18 cellular contexts compared by ENCODE assay signal in the genomic region with DNA sequence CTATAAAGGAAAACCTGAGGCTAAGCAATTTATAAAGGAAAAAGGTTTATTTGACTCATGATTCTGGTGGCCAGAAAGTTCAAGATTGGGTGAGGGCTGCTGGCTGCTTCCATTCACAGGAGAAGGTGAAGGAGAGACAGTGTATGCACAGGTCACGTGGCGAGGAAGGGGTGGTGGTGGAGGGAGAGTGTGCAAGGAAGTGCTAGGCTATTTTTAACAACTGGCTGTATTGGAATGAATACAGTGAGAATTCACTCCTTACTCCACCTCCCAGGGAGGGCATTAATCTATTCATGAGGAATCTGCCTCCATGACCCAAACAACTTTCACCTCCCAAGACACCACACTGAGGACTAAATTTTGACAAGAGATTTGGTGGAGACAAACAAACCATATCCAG. TPM values are rescaled to one million over a fixed set of nuclear protein-coding genes. Genes with fewer than 3 reads are reported as not detected.
A peak's percentile ranks its signal among the peaks of the same experiment; 100 is the strongest.
DNase-seq lines count a peak whose midpoint lies in the region; ATAC-seq, FAIRE-seq and TF ChIP-seq lines count a peak whose summit lies in the region.
"Had no signal": no experiment of that assay in that cellular context is flagged by ENCODE, and none has a peak within 500 bp of the region (broad histone marks: within the 10 kb centered on the region; RNA-seq: fewer than 3 reads in every experiment).

No MANE protein-coding gene starts in this region.

- H2BK12ac ChIP-seq in mesenchymal stem cell (ENCODE audit: low read length in 2 of 2) = no peak overlapping the region

- H3K4me2 ChIP-seq in OCI-LY3 (ENCODE audit: low read length) = peak overlapping the region; percentile 63; the same call in 1 of the 2 replicates
- no peak overlapping the region for H3K4me2 ChIP-seq in mesenchymal stem cell (ENCODE audit: low read length, poor library complexity, severe bottlenecking)

- H4K20me1 ChIP-seq in OCI-LY3 (ENCODE audit: insufficient read depth, low read length) = no peaks in the 10 kb centered on the region

- H3K27me3 ChIP-seq in OCI-LY3 (ENCODE audit: low read depth, low read length) (no peaks in the 10 kb centered on the region), mesenchymal stem cell (ENCODE audit: control insufficient read depth in 1 of 2, insufficient read depth in 1 of 2, low read length in 2 of 2) (no peaks in the 10 kb centered on the region), thyroid gland (no peaks in the 10 kb centered on the region), tibial nerve (no peaks in the 10 kb centered on the region)
- H3K27me3 ChIP-seq: BE2C had no signal

- no peak overlapping the region for H4K91ac ChIP-seq in mesenchymal stem cell (ENCODE audit: low read length)

- H3K23ac ChIP-seq in mesenchymal stem cell (ENCODE audit: low read length in 2 of 2) = no peak overlapping the region

- no peak overlapping the region for H3K4ac ChIP-seq in mesenchymal stem cell (ENCODE audit: low read depth in 1 of 2, low read length in 2 of 2)

- TF ChIP-seq EP300 in tibial nerve (IDR thresholded peaks at IDR 0.05) = no peak

- H3K27ac ChIP-seq in OCI-LY3 (ENCODE audit: low read length) = peak overlapping the region; percentile 91
- H3K27ac ChIP-seq in mesenchymal stem cell (ENCODE audit: low read length, poor library complexity, severe bottlenecking) = no peak overlapping the region
- H3K27ac ChIP-seq in thyroid gland = no peak overlapping the region
- H3K27ac ChIP-seq in tibial nerve = no peak overlapping the region

- H3K79me2 ChIP-seq in OCI-LY3 (ENCODE audit: low read length) = no peaks in the 10 kb centered on the region

- H3K18ac ChIP-seq in mesenchymal stem cell (ENCODE audit: low read depth in 1 of 2, low read length in 2 of 2) = no peak overlapping the region

- WGBS in mesenchymal stem cell = no CpG with 5 or more reads among the region's 2 CpGs
- WGBS in thyroid gland, 2 donors = 69 to 87% methylated on average over 2 of the region's 2 CpGs
- WGBS in tibial nerve, 2 donors = 35 to 77% methylated on average over 2 of the region's 2 CpGs

- H2BK15ac ChIP-seq in mesenchymal stem cell (ENCODE audit: low read depth, poor library complexity, severe bottlenecking) = no peak overlapping the region

- H3K14ac ChIP-seq in mesenchymal stem cell (ENCODE audit: low read length in 2 of 2) = no peak overlapping the region

- H2AFZ ChIP-seq in OCI-LY3 (ENCODE audit: low read depth, low read length) (no peak overlapping the region), mesenchymal stem cell (ENCODE audit: low read depth, low read length) (no peak overlapping the region)

- no peaks in the 10 kb centered on the region for H3K36me3 ChIP-seq in OCI-LY3 (replicated peaks; ENCODE audit: low read depth, low read length)
- H3K36me3 ChIP-seq in mesenchymal stem cell (ENCODE audit: control insufficient read depth in 1 of 2, insufficient read depth in 2 of 2, low read depth in 1 of 2, low read length in 2 of 2) = no peaks in the 10 kb centered on the region
- no peaks in the 10 kb centered on the region for H3K36me3 ChIP-seq in thyroid gland
- no peaks in the 10 kb centered on the region for H3K36me3 ChIP-seq in tibial nerve
- H3K36me3 ChIP-seq: BE2C had no signal

- H3K79me1 ChIP-seq in mesenchymal stem cell (replicated peaks; ENCODE audit: low read length, poor library complexity, severe bottlenecking) = no peaks in the 10 kb centered on the region

- H4K8ac ChIP-seq in mesenchymal stem cell (ENCODE audit: low read length) = no peak overlapping the region

- TF ChIP-seq POLR2A in thyroid gland (IDR thresholded peaks at IDR 0.05) (no peak), tibial nerve (IDR thresholded peaks at IDR 0.05) (no peak)

- peak; percentile 9 for FAIRE-seq in HTR-8/SVneo (lab: Jason Lieb, UNC)
- FAIRE-seq: D721Med had no signal

- H3K4me3 ChIP-seq in OCI-LY3 (ENCODE audit: low read length) (no peak overlapping the region), mesenchymal stem cell (ENCODE audit: insufficient read depth in 1 of 2, low read depth in 1 of 2, low read length in 2 of 2) (no peak overlapping the region), thyroid gland (replicated peaks in 1 of 3) (no peak overlapping the region), tibial nerve (no peak overlapping the region)

- intact Hi-C loops in Right ventricle myocardium superior (cut with DNase I) (no loop called here), thyroid gland (cut with DNase I) (no loop called here)

- ATAC-seq in Right ventricle myocardium superior (ENCODE audit: poor library complexity) (peak; percentile 82), HG03175 (IDR thresholded peaks at IDR 0.05; ENCODE audit: unreplicated experiment) (no peak)
- ATAC-seq: SK-N-SH treated with all-trans-retinoic acid at 6 μM for 48 hours had no signal

- DNase-seq in HTR-8/SVneo (ENCODE audit: insufficient read length, low spot score) = no peak
- no peak for DNase-seq in Right ventricle myocardium superior
- DNase-seq in mesenchymal stem cell = peak; percentile 6
- DNase-seq in thyroid gland = no peak
- DNase-seq in tibial nerve (ENCODE audit: low spot score in 2 of 2) = no peak
- DNase-seq: BE2C; CD4-positive, alpha-beta memory T cell; DND-41; GF-D8; NCI-H1092; NCI-H2107; NCI-H226; NCI-H526; NK-92 treated with Interleukin-12 subunit alpha and Interleukin-12 subunit beta, amount 100 ng/mL, for 24 hours had no signal

- no peak overlapping the region for H2BK5ac ChIP-seq in mesenchymal stem cell (ENCODE audit: low read depth, low read length, poor library complexity, severe bottlenecking)

- H2AK5ac ChIP-seq in mesenchymal stem cell (ENCODE audit: low read length, severe bottlenecking) = no peak overlapping the region

- H2BK120ac ChIP-seq in mesenchymal stem cell (ENCODE audit: low read depth, low read length) = no peak overlapping the region

- TF ChIP-seq CTCF in OCI-LY3 (IDR thresholded peaks at IDR 0.05; ENCODE audit: low read depth, low read length) (no peak), thyroid gland (IDR thresholded peaks at IDR 0.05) (no peak), tibial nerve (IDR thresholded peaks at IDR 0.05) (no peak)

- peak overlapping the region; percentile 51; the same call in 1 of the 2 replicates for H3K9ac ChIP-seq in OCI-LY3 (ENCODE audit: low read length)
- H3K9ac ChIP-seq in mesenchymal stem cell (ENCODE audit: low read length) = no peak overlapping the region

- H3K4me1 ChIP-seq in OCI-LY3 (ENCODE audit: low read length) (peaks cover 35% of the 10 kb centered on the region), mesenchymal stem cell (ENCODE audit: control insufficient read depth, insufficient read depth, low read depth, low read length) (no peaks in the 10 kb centered on the region), thyroid gland (peaks cover 0 to under 1% of the 10 kb centered on the region in 2 donors), tibial nerve (no peaks in the 10 kb centered on the region)
- H3K4me1 ChIP-seq: BE2C had no signal

- H3K9me3 ChIP-seq in OCI-LY3 (ENCODE audit: insufficient read depth, low read length) (no peaks in the 10 kb centered on the region), mesenchymal stem cell (ENCODE audit: control insufficient read depth, low read length) (no peaks in the 10 kb centered on the region), thyroid gland (no peaks in the 10 kb centered on the region), tibial nerve (no peaks in the 10 kb centered on the region)
- H3K9me3 ChIP-seq: BE2C had no signal

RNA-seq across cellular contexts. Expression of gene SYDE2, which starts 51.0 kb away (rescaled TPM):
- 21.4 TPM for total RNA-seq in Right ventricle myocardium superior
- polyA plus RNA-seq in mesenchymal stem cell (2013, experiment 1 of 2) = 3.3 TPM
- polyA plus RNA-seq in mesenchymal stem cell (2013, experiment 2 of 2) = 3.5 TPM
- 10 to 100 TPM; 15.2 to 30.8 (median 20.5) TPM for total RNA-seq in thyroid gland
- 10 to 100 TPM; 10.5 to 12.9 (median 11.1) TPM for total RNA-seq in tibial nerve
